In the genomic region with DNA sequence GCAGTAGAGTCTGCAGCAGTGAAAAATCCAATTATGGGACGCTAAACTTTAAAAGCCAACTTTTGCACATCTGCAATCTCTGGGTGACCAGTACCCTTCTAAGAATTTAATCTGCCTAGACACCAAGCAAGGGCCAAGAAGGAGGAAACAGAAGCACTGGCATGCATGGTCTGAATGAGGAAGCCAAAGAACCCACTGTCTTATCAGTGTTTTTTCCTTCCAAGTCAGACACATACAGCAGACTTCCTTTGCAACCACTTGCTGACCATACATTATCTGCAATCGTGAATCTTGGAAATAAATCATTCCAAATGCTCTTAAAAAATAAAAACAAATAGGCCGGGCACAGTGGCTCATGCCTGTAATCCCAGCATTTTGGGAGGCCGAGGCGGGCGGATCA, we compare ENCODE assay signal across 13 cellular contexts.
"Had no signal": no experiment of that assay in that cellular context is flagged by ENCODE, and none has a peak within 500 bp of the region (broad histone marks: within the 10 kb centered on the region; RNA-seq: fewer than 3 reads in every experiment).

No MANE protein-coding gene starts in this region.

- DNase-seq: activated CD4-positive, alpha-beta T cell treated with anti-CD3 and anti-CD28 coated beads, Interleukin-2, amount 50 U/mL, for 48 hours; activated CD8-positive, alpha-beta memory T cell treated with anti-CD3 and anti-CD28 coated beads, Interleukin-2, amount 10 ng/mL, durations not matched to agents 7 days and 5 days; activated effector memory CD4-positive, alpha-beta T cell treated with anti-CD3 and anti-CD28 coated beads, Interleukin-2, amount 50 U/mL, for 16 hours; activated T-cell treated with anti-CD3 and anti-CD28 coated beads, Interleukin-2, amount 50 U/mL, for 4 hours; cerebellar nuclear complex; erythroblast; heart left ventricle; left ventricle myocardium superior; stimulated activated CD4-positive, alpha-beta T cell treated with anti-CD3 and anti-CD28 coated beads, Interleukin-1b, Interleukin-23, amount 100 ng/mL, for 48 hours; stimulated activated naive B cell treated with anti-CD40 and anti-IgM and Interleukin-4, amounts not matched to agents 10 μg/mL and 1 μg/mL and 100 μg/mL, for 72 hours; T-helper 1 cell had no signal

- H3K27ac ChIP-seq: heart left ventricle, parathyroid adenoma, tibial nerve had no signal

- H3K27me3 ChIP-seq: heart left ventricle, tibial nerve had no signal

- H3K4me1 ChIP-seq: heart left ventricle, parathyroid adenoma, tibial nerve had no signal

- H3K79me2 ChIP-seq: parathyroid adenoma had no signal

- H2AFZ ChIP-seq: parathyroid adenoma had no signal

- H3K4me3 ChIP-seq: heart left ventricle, tibial nerve had no signal

- H3K36me3 ChIP-seq: heart left ventricle, tibial nerve had no signal

- H3K9me3 ChIP-seq: tibial nerve had no signal
